Comparison of ENCODE assay signal across 15 cellular contexts in the genomic region with DNA sequence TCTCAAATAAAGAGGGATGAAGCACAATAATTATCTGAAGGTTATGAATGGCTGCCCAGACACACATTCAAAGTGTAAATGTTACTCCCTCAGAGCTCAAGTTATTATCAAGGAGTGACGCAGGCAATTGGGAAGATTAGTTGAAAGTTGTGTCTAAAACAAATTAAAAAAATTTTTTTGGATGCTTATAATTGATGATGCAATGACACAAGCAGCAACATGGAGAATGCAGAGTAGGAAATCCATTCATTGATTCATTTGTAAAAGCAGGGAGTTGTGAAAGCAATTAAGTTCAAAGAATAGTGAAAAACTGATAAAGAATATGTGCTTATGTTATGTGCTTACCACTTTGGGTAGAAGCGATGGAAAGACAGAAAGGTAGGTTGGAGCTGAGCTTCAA.
A peak's percentile ranks its signal among the peaks of the same experiment; 100 is the strongest.
DNase-seq lines count a peak whose midpoint lies in the region; ATAC-seq, FAIRE-seq and TF ChIP-seq lines count a peak whose summit lies in the region.
"Had no signal": no experiment of that assay in that cellular context is flagged by ENCODE, and none has a peak within 500 bp of the region (broad histone marks: within the 10 kb centered on the region; RNA-seq: fewer than 3 reads in every experiment).

No MANE protein-coding gene starts in this region.

- H3K4me3 Mint-ChIP-seq in Caco-2 (ENCODE audit: unreplicated experiment) (no peak overlapping the region), Calu3 (ENCODE audit: low read depth, unreplicated experiment) (no peak overlapping the region), nephron (no peak overlapping the region)
- H3K4me3 Mint-ChIP-seq: H9 had no signal

- H3K27ac Mint-ChIP-seq in Caco-2 (ENCODE audit: unreplicated experiment): peak overlapping the region; percentile 35
- peak overlapping the region; percentile 65 for H3K27ac Mint-ChIP-seq in Calu3 (ENCODE audit: unreplicated experiment)
- peak overlapping the region; percentile 59 to 84 (median 78) for H3K27ac Mint-ChIP-seq in nephron
- H3K27ac Mint-ChIP-seq: H9 had no signal

- BruUV-seq in Caco-2 (replicated peaks; lab: Mats Ljungman, UMichigan) (no TSS peak), Calu3 (replicated peaks; lab: Mats Ljungman, UMichigan) (no TSS peak), GM12878 (replicated peaks; lab: Mats Ljungman, UMichigan) (TSS peak; percentile 16)

- WGBS in GM12878 (ENCODE audit: insufficient coverage, insufficient replicate concordance, low lambda C conversion rate, missing lambda C conversion rate): 100% methylated on average over 2 of the region's 2 CpGs

- no peak for TF ChIP-seq EP300 in GM12878 (IDR thresholded peaks at IDR 0.05; ENCODE audit: borderline replicate concordance in 1 of 2, control insufficient read depth in 1 of 2, low read depth in 2 of 2, low read length in 2 of 2)

- H3K9me3 Mint-ChIP-seq in Caco-2 (ENCODE audit: unreplicated experiment) (no peaks in the 10 kb centered on the region), Calu3 (ENCODE audit: low read depth, unreplicated experiment) (no peaks in the 10 kb centered on the region), nephron (no peaks in the 10 kb centered on the region)
- H3K9me3 Mint-ChIP-seq: H9 had no signal

- POLR2A ChIA-PET in Caco-2 (lab: Charles Lee): no interaction called here
- POLR2A ChIA-PET in GM12878 (lab: Charles Lee): interaction anchor here (0.6 to 1.2 kb wide), 2 partner anchors 8 to 11 kb away, joined by 3 to 4 read pairs; no protein-coding TSS in a partner anchor

- H3K27me3 ChIP-seq in Caco-2 (replicated peaks; ENCODE audit: control insufficient read depth, insufficient read depth, low read length) (no peaks in the 10 kb centered on the region), GM12878 (replicated peaks in 1 of 2; ENCODE audit: control insufficient read depth in 2 of 2, insufficient read depth in 2 of 2, low read length in 1 of 2) (no peaks in the 10 kb centered on the region)
- H3K27me3 ChIP-seq: BLaER1 had no signal

- H2AFZ ChIP-seq in GM12878 (ENCODE audit: control insufficient read depth, low read depth, low read length): no peak overlapping the region

- no peak overlapping the region for H3K4me2 ChIP-seq in GM12878 (ENCODE audit: control insufficient read depth, insufficient read depth)
- H3K4me2 ChIP-seq: BLaER1 had no signal

- H3K9ac ChIP-seq in GM12878 (ENCODE audit: control insufficient read depth, insufficient read depth, low read length): no peak overlapping the region
- H3K9ac ChIP-seq: BLaER1 had no signal

- CTCF ChIA-PET in Caco-2 (lab: Charles Lee): no interaction called here
- CTCF ChIA-PET in Calu3 (lab: Charles Lee): no interaction called here
- CTCF ChIA-PET in GM12878 (lab: Yijun Ruan, JAX): no interaction called here

- DNase-seq in Caco-2 (no peak), Calu3 (no peak), GM12878 (ENCODE audit: low read depth, low spot score) (no peak), NCI-H1417 (lab: John Stamatoyannopoulos, UW) (no peak), NCI-H2171 treated with DMSO at 0.1 percent for 48 hours (lab: John Stamatoyannopoulos, UW) (no peak)
- DNase-seq: DMS153, H9, Karpas-422, NCI-H1930, NCI-H2171, NCI-H774, SHP77 treated with DMSO at 0.1 percent for 48 hours had no signal

- in situ Hi-C loops in GM12878 (cut with MboI): no loop called here

- no peak overlapping the region for H3K27ac ChIP-seq in GM12878 (ENCODE audit: control insufficient read depth, insufficient read depth)
- H3K27ac ChIP-seq: BLaER1 had no signal

- ATAC-seq in GM12878 (no peak), HG02759 (IDR thresholded peaks at IDR 0.05; ENCODE audit: unreplicated experiment) (no peak)

- H3K36me3 Mint-ChIP-seq in Caco-2 (ENCODE audit: insufficient read depth, unreplicated experiment) (peaks cover 72% of the 10 kb centered on the region), Calu3 (ENCODE audit: insufficient read depth, unreplicated experiment) (peaks cover 37% of the 10 kb centered on the region), nephron (ENCODE audit: low read depth) (peaks cover 5% of the 10 kb centered on the region)

- H4K20me1 ChIP-seq in GM12878 (ENCODE audit: control insufficient read depth, insufficient read depth): no peaks in the 10 kb centered on the region
- H4K20me1 ChIP-seq: BLaER1 had no signal

- RAD21 ChIA-PET in GM12878 (lab: Charles Lee; ENCODE audit: unreplicated experiment): no interaction called here

- H3K4me1 Mint-ChIP-seq in Caco-2 (ENCODE audit: low read depth, unreplicated experiment) (peaks cover 42% of the 10 kb centered on the region), Calu3 (ENCODE audit: low read depth, unreplicated experiment) (peaks cover 43% of the 10 kb centered on the region), nephron (peaks cover 32% of the 10 kb centered on the region)

- H3K27me3 Mint-ChIP-seq in Caco-2 (ENCODE audit: insufficient read depth, unreplicated experiment) (no peaks in the 10 kb centered on the region), Calu3 (ENCODE audit: unreplicated experiment) (no peaks in the 10 kb centered on the region), nephron (ENCODE audit: low read depth) (peaks cover 3% of the 10 kb centered on the region)

- no peaks in the 10 kb centered on the region; the same call in 1 of the 2 replicates for H3K36me3 ChIP-seq in Caco-2 (ENCODE audit: control insufficient read depth, insufficient read depth, low read length)
- peaks cover 0 to 1% of the 10 kb centered on the region in 2 experiments; a peak in 1 of 4 replicates for H3K36me3 ChIP-seq in GM12878 (ENCODE audit: control insufficient read depth in 2 of 2, insufficient read depth in 2 of 2, low read length in 1 of 2)

- TF ChIP-seq RAD21 in GM12878 (IDR thresholded peaks at IDR 0.05; ENCODE audit: insufficient read depth, low read depth, low read length): no peak

- TF ChIP-seq CTCF in Caco-2 (IDR thresholded peaks at IDR 0.05; ENCODE audit: insufficient read depth in 1 of 2, low read depth in 1 of 2, low read length in 1 of 2, severe bottlenecking in 1 of 2, unreplicated experiment in 1 of 2) (no peak), Calu3 (IDR thresholded peaks at IDR 0.05; ENCODE audit: unreplicated experiment) (no peak), GM12878 (IDR thresholded peaks at IDR 0.05 in 2 of 3, conservative IDR thresholded peaks at IDR 0.05 in 1 of 3; ENCODE audit: control insufficient read depth in 2 of 3, extremely low read depth in 1 of 3, insufficient read depth in 1 of 3, low read depth in 3 of 3, low read length in 3 of 3) (no peak), nephron (IDR thresholded peaks at IDR 0.05; ENCODE audit: unreplicated experiment in 3 of 3) (no peak)

- H3K4me3 ChIP-seq in Caco-2 (ENCODE audit: low read depth, low read length) (no peak overlapping the region), GM12878 (no peak overlapping the region)
- H3K4me3 ChIP-seq: BLaER1 had no signal

- no peaks in the 10 kb centered on the region for H3K9me3 ChIP-seq in Caco-2
- no peaks in the 10 kb centered on the region for H3K9me3 ChIP-seq in GM12878 (replicated peaks; ENCODE audit: control insufficient read depth, insufficient read depth, low read length)
- H3K9me3 ChIP-seq: BLaER1 had no signal

- no peak for TF ChIP-seq POLR2A in GM12878 (IDR thresholded peaks at IDR 0.05; ENCODE audit: low read depth, low read length)

- intact Hi-C loops in Caco-2 (cut with micrococcal nuclease; ENCODE audit: unreplicated experiment): no loop called here
- intact Hi-C loops in Calu3 (cut with micrococcal nuclease; ENCODE audit: unreplicated experiment): no loop called here
- intact Hi-C loops in GM12878 (cut with micrococcal nuclease; ENCODE audit: unreplicated experiment): no loop called here

- H3K4me1 ChIP-seq in Caco-2 (peaks cover 7% of the 10 kb centered on the region), GM12878 (ENCODE audit: control insufficient read depth, insufficient read depth, low read length) (peaks cover 16% of the 10 kb centered on the region)

- SMC1A ChIA-PET in GM12878 (lab: Charles Lee; ENCODE audit: uncharacterized antibody, unreplicated experiment): interaction anchor here (1.3 to 1.7 kb wide), 4 partner anchors 8 to 56 kb away, joined by 3 to 6 read pairs (median 4); no protein-coding TSS in a partner anchor

- peaks cover 13% of the 10 kb centered on the region for H3K79me2 ChIP-seq in GM12878 (ENCODE audit: control insufficient read depth, insufficient read depth, low read length)

- FAIRE-seq in GM12878 (lab: Jason Lieb, UNC): no peak

TF ChIP-seq in GM12878, 131 proteins besides CTCF, POLR2A, EP300 and RAD21:
- TF ChIP-seq, protein P1, sequence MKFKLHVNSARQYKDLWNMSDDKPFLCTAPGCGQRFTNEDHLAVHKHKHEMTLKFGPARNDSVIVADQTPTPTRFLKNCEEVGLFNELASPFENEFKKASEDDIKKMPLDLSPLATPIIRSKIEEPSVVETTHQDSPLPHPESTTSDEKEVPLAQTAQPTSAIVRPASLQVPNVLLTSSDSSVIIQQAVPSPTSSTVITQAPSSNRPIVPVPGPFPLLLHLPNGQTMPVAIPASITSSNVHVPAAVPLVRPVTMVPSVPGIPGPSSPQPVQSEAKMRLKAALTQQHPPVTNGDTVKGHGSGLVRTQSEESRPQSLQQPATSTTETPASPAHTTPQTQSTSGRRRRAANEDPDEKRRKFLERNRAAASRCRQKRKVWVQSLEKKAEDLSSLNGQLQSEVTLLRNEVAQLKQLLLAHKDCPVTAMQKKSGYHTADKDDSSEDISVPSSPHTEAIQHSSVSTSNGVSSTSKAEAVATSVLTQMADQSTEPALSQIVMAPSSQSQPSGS (IDR thresholded peaks at IDR 0.05; ENCODE audit: low read length): no peak
- TF ChIP-seq MTA3 (IDR thresholded peaks at IDR 0.05; ENCODE audit: borderline replicate concordance, low read length): no peak
- no peak for TF ChIP-seq EZH2 (IDR thresholded peaks at IDR 0.05; ENCODE audit: borderline replicate concordance, control insufficient read depth, low read depth, low read length)
